9 cellular contexts compared by ENCODE assay signal in genomic region chr11:441418-442274, GRCh38. TPM values are rescaled to one million over a fixed set of nuclear protein-coding genes. Genes with fewer than 3 reads are reported as not detected.
DNase-seq lines count a peak whose midpoint lies in the region; ATAC-seq, FAIRE-seq and TF ChIP-seq lines count a peak whose summit lies in the region.
"Had no signal": no experiment of that assay in that cellular context is flagged by ENCODE, and none has a peak within 500 bp of the region (broad histone marks: within the 10 kb centered on the region; RNA-seq: fewer than 3 reads in every experiment).

Gene ANO9 (minus strand): TSS chr11:442011. CDS start chr11:441926, 85 bp downstream.

- H4K5ac ChIP-seq in mesendoderm (ENCODE audit: low read length): no peak within 1 kb of the TSS

- peak within 1 kb of the TSS; percentile 67 for H3K4me2 ChIP-seq in OCI-LY1 (ENCODE audit: low read length)
- peak within 1 kb of the TSS; percentile 36 for H3K4me2 ChIP-seq in mesendoderm (ENCODE audit: low read length)

- H2BK120ac ChIP-seq in mesendoderm (ENCODE audit: low read depth, low read length): no peak within 1 kb of the TSS

- H3K23ac ChIP-seq in mesendoderm (ENCODE audit: low read length): no peak within 1 kb of the TSS

- no peak within 1 kb of the TSS for H2BK15ac ChIP-seq in mesendoderm (replicated peaks; ENCODE audit: low read depth)

- ATAC-seq in HG02588 (IDR thresholded peaks at IDR 0.05; ENCODE audit: unreplicated experiment): peak; percentile 46

- no CpG with 5 or more reads among the region's 35 CpGs for WGBS in mesendoderm (ENCODE audit: extremely low coverage, insufficient coverage, low lambda C conversion rate)
- 14% methylated on average over 30 of the region's 35 CpGs; no CpG with 5 or more reads in 1 of the 2 donors for WGBS in transverse colon (ENCODE audit: low coverage in 1 of 2), 2 donors

- H3K4me1 ChIP-seq in OCI-LY1 (ENCODE audit: insufficient read depth, low read length, severe bottlenecking) (peaks cover 8% of the 10 kb centered on the region), mesendoderm (ENCODE audit: control insufficient read depth, low read depth, low read length) (no peaks in the 10 kb centered on the region), transverse colon (peaks cover 9 to 51% (median 38%) of the 10 kb centered on the region in 4 donors)

- TF ChIP-seq EP300 in transverse colon (IDR thresholded peaks at IDR 0.05; ENCODE audit: low read depth): no peak

- H3K4me3 ChIP-seq in OCI-LY1 (ENCODE audit: low read depth, low read length, poor library complexity, severe bottlenecking) (peak within 1 kb of the TSS; percentile 65), mesendoderm (ENCODE audit: low read length) (no peak within 1 kb of the TSS), transverse colon (peak within 1 kb of the TSS; percentile 36 to 62 (median 52))

- TF ChIP-seq CTCF in OCI-LY1 (IDR thresholded peaks at IDR 0.05; ENCODE audit: low read length) (no peak), transverse colon (IDR thresholded peaks at IDR 0.05) (no peak)

- no peaks in the 10 kb centered on the region for H3K79me1 ChIP-seq in mesendoderm (ENCODE audit: low read length)

- no peaks in the 10 kb centered on the region for H3K9me2 ChIP-seq in OCI-LY1 (ENCODE audit: low read depth, low read length)

- no peaks in the 10 kb centered on the region for H3K9me3 ChIP-seq in OCI-LY1 (ENCODE audit: low read length)
- no peaks in the 10 kb centered on the region for H3K9me3 ChIP-seq in transverse colon

- H3K36me3 ChIP-seq in OCI-LY1 (ENCODE audit: insufficient read depth, low read length): no peaks in the 10 kb centered on the region
- H3K36me3 ChIP-seq in mesendoderm (ENCODE audit: control insufficient read depth, insufficient read depth, low read length): no peaks in the 10 kb centered on the region
- H3K36me3 ChIP-seq in transverse colon: no peaks in the 10 kb centered on the region

- no peak for FAIRE-seq in RCC 7860 (lab: Jason Lieb, UNC)

- no peaks in the 10 kb centered on the region for H3K79me2 ChIP-seq in OCI-LY1 (ENCODE audit: insufficient read depth, low read length)
- H3K79me2 ChIP-seq in mesendoderm (ENCODE audit: control insufficient read depth, insufficient read depth, low read length): no peaks in the 10 kb centered on the region

- peak within 1 kb of the TSS; percentile 60; the same call in 1 of the 2 replicates for H3K9ac ChIP-seq in OCI-LY1 (ENCODE audit: low read length)
- H3K9ac ChIP-seq in mesendoderm (ENCODE audit: low read length): peak within 1 kb of the TSS; percentile 70

- H3K27me3 ChIP-seq in OCI-LY1 (ENCODE audit: insufficient read depth, low read length) (peaks cover 13% of the 10 kb centered on the region), mesendoderm (ENCODE audit: insufficient read depth, low read length, poor library complexity) (no peaks in the 10 kb centered on the region), transverse colon (peaks cover 20% of the 10 kb centered on the region)

- H3K56ac ChIP-seq in mesendoderm (ENCODE audit: low read length): peak within 1 kb of the TSS; percentile 76

- in situ Hi-C loops in transverse colon (cut with MboI; ENCODE audit: low pct_ligation_motif_present in 1 of 4, low pct_unique_long_range_greater_than_20kb in 1 of 4, low sequenced_read_pairs in 3 of 4): no loop called here
- in situ Hi-C loops in ACHN (cut with HindIII; ENCODE audit: low pct_ligation_motif_present, low pct_unique_long_range_greater_than_20kb, low sequenced_read_pairs): no loop called here

- H3K27ac ChIP-seq in OCI-LY1 (ENCODE audit: low read depth, low read length, poor library complexity, severe bottlenecking) (no peak within 1 kb of the TSS), mesendoderm (ENCODE audit: low read depth, low read length) (no peak within 1 kb of the TSS), transverse colon (peak within 1 kb of the TSS; percentile 75 to 86 (median 82))
- H3K27ac ChIP-seq: HL-60 had no signal

- peak; percentile 57 for TF ChIP-seq POLR2A in transverse colon (IDR thresholded peaks at IDR 0.05)

- DNase-seq in ELF-1 (ENCODE audit: low read depth, low spot score): peak; percentile 49
- peak; percentile 56 for DNase-seq in activated effector memory CD4-positive, alpha-beta T cell treated with Interleukin-2 at 50 U/mL for 16 hours
- peak; percentile 32 for DNase-seq in mesendoderm
- DNase-seq in transverse colon: peak; percentile 87
- DNase-seq in RCC 7860 (ENCODE audit: low spot score): no peak
- DNase-seq in ACHN: no peak

- peak within 1 kb of the TSS; percentile 83 for H3K4ac ChIP-seq in mesendoderm (ENCODE audit: low read depth, low read length)

- H4K8ac ChIP-seq in mesendoderm (ENCODE audit: low read depth, low read length): no peak within 1 kb of the TSS

- no peaks in the 10 kb centered on the region for H4K20me1 ChIP-seq in OCI-LY1 (ENCODE audit: insufficient read depth, low read length)

- intact Hi-C loops in transverse colon (cut with DNase I; ENCODE audit: low total_unique reads): loop anchor here (10.0 kb wide), 1 partner anchor 67 kb away; no protein-coding TSS in a partner anchor

- peak within 1 kb of the TSS; percentile 86 for H3K18ac ChIP-seq in mesendoderm (ENCODE audit: low read length)

- H3F3A ChIP-seq in OCI-LY1 (ENCODE audit: insufficient read depth, low read length): no peaks in the 10 kb centered on the region

- no peak within 1 kb of the TSS for H2BK5ac ChIP-seq in mesendoderm (ENCODE audit: low read length)

- no peak within 1 kb of the TSS for H2AK5ac ChIP-seq in mesendoderm (ENCODE audit: low read length)

- H2AFZ ChIP-seq in OCI-LY1 (ENCODE audit: low read length): no peak within 1 kb of the TSS

RNA-seq across cellular contexts. Expression of gene ANO9, which starts in this region (rescaled TPM):
- 4.0 TPM for polyA plus RNA-seq in mesendoderm (2013, experiment 1 of 2)
- 4.3 TPM for polyA plus RNA-seq in mesendoderm (2013, experiment 2 of 2)
- total RNA-seq in transverse colon: 100 to 1,000 TPM; 117 to 490 (median 296) TPM

Comparison
In these comparisons a context has a peak if more than half of its experiments do, and no peak if none do; other contexts are left out.
1. DNase-seq: peak in ELF-1 (single experiment), activated effector memory CD4-positive, alpha-beta T cell treated with Interleukin-2 at 50 U/mL for 16 hours (single experiment), mesendoderm (single experiment) and transverse colon (single experiment); none in RCC 7860 (single experiment) and ACHN (single experiment).
2. H3K27ac ChIP-seq: peak in transverse colon (4 of 4); none in OCI-LY1 (single experiment) and mesendoderm (single experiment).